ENCODE assay signal across 12 cellular contexts in the genomic region with DNA sequence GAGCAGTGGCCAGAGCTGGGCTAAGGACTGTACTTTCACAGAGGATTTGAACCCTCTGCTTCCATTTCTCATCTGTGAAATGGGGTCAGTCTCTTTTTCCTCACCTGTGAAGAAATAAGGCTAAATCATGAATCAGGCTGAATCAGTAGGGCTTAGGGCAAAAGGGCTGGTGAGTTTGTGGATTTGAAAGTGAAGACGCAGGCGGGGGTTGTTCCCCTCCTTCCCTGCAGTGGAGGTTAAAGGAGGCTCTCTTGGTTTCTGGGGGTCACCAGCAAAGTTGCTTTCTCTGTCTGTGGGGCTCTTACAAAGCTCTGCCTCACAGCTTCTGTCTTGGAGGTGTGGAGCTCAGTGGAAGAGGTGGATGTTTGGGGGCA. TPM values are rescaled to one million over a fixed set of nuclear protein-coding genes. Genes with fewer than 3 reads are reported as not detected.
A peak's percentile ranks its signal among the peaks of the same experiment; 100 is the strongest.
DNase-seq lines count a peak whose midpoint lies in the region; ATAC-seq and TF ChIP-seq lines count a peak whose summit lies in the region.
"Had no signal": no experiment of that assay in that cellular context is flagged by ENCODE, and none has a peak within 500 bp of the region (broad histone marks: within the 10 kb centered on the region; RNA-seq: fewer than 3 reads in every experiment).

No MANE protein-coding gene starts in this region.

- peak overlapping the region; percentile 95 for H3K4me2 ChIP-seq in GM23248 (ENCODE audit: unreplicated experiment)

- H3K4me3 ChIP-seq in GM23248 (peak overlapping the region; percentile 80; the same call in 1 of the 2 replicates), body of pancreas (no peak overlapping the region), right lobe of liver (no peak overlapping the region), stomach smooth muscle (ENCODE audit: low read length in 2 of 2) (peak overlapping the region in 1 of 2 donors; percentile 3)

- H3K9me3 ChIP-seq in GM23248 (ENCODE audit: low read depth): no peaks in the 10 kb centered on the region
- no peaks in the 10 kb centered on the region for H3K9me3 ChIP-seq in body of pancreas
- H3K9me3 ChIP-seq in right lobe of liver: no peaks in the 10 kb centered on the region
- H3K9me3 ChIP-seq in stomach smooth muscle (ENCODE audit: control insufficient read depth in 2 of 2, low read length in 2 of 2): no peaks in the 10 kb centered on the region

- WGBS in GM23248 (ENCODE audit: low coverage in 1 of 2, low lambda C conversion rate in 2 of 2, missing lambda C conversion rate in 2 of 2), 2 experiments: 69 to 75% methylated on average over 2 of the region's 2 CpGs
- 81 to 100% methylated on average over 2 of the region's 2 CpGs for WGBS in body of pancreas, 2 donors
- WGBS in right lobe of liver (ENCODE audit: insufficient coverage, low coverage, low lambda C conversion rate, missing lambda C conversion rate): 70% methylated on average over 2 of the region's 2 CpGs

- H3K79me2 ChIP-seq in GM23248 (ENCODE audit: insufficient read depth): peaks cover 96% of the 10 kb centered on the region

- no TSS peak for BruUV-seq in Calu3 (replicated peaks; lab: Mats Ljungman, UMichigan)

- no peaks in the 10 kb centered on the region for H3K9me2 ChIP-seq in GM23248 (ENCODE audit: insufficient read depth)

- H2AFZ ChIP-seq in GM23248: no peak overlapping the region

- no peak overlapping the region for H3K4me3 Mint-ChIP-seq in Calu3 (ENCODE audit: low read depth, unreplicated experiment)
- no peak overlapping the region for H3K4me3 Mint-ChIP-seq in stimulated activated effector memory CD8-positive, alpha-beta T cell treated with anti-CD3 and anti-CD28 coated beads, Interleukin-12 subunit alpha, Interleukin-12 subunit beta, amount 100 ng/mL, for 72 hours

- TF ChIP-seq CTCF in body of pancreas (IDR thresholded peaks at IDR 0.05): no peak
- TF ChIP-seq CTCF in right lobe of liver (IDR thresholded peaks at IDR 0.05): no peak
- TF ChIP-seq CTCF in Calu3 (IDR thresholded peaks at IDR 0.05; ENCODE audit: unreplicated experiment): no peak

- no peaks in the 10 kb centered on the region for H3K27me3 ChIP-seq in GM23248 (replicated peaks; ENCODE audit: insufficient read depth)
- no peaks in the 10 kb centered on the region for H3K27me3 ChIP-seq in body of pancreas
- H3K27me3 ChIP-seq in right lobe of liver: no peaks in the 10 kb centered on the region
- no peaks in the 10 kb centered on the region for H3K27me3 ChIP-seq in stomach smooth muscle (ENCODE audit: control insufficient read depth in 1 of 2, insufficient read depth in 2 of 2, low read length in 2 of 2)

- DNase-seq in GM23248 (peak; percentile 10), body of pancreas (no peak), right lobe of liver (no peak), Calu3 (no peak), head of caudate nucleus (no peak)
- DNase-seq in stimulated activated effector memory CD8-positive, alpha-beta T cell treated with anti-CD3 and anti-CD28 coated beads, Interleukin-12 subunit alpha, Interleukin-12 subunit beta, amount 100 ng/mL, for 72 hours (ENCODE audit: low spot score in 2 of 2): no peak
- DNase-seq: DMS 273 treated with DMSO at 0.1 percent for 48 hours, NCI-H1694 treated with DMSO at 0.1 percent for 48 hours had no signal

- H3K36me3 Mint-ChIP-seq in Calu3 (ENCODE audit: insufficient read depth, unreplicated experiment): peaks cover 24% of the 10 kb centered on the region
- H3K36me3 Mint-ChIP-seq in stimulated activated effector memory CD8-positive, alpha-beta T cell treated with anti-CD3 and anti-CD28 coated beads, Interleukin-12 subunit alpha, Interleukin-12 subunit beta, amount 100 ng/mL, for 72 hours: no peaks in the 10 kb centered on the region

- H3K36me3 ChIP-seq in GM23248 (ENCODE audit: low read depth) (no peaks in the 10 kb centered on the region), body of pancreas (replicated peaks in 1 of 2; ENCODE audit: insufficient read depth in 1 of 2, low read depth in 2 of 2) (no peaks in the 10 kb centered on the region), right lobe of liver (peaks cover 0 to 16% (median 8%) of the 10 kb centered on the region in 4 donors), stomach smooth muscle (ENCODE audit: control insufficient read depth in 2 of 2, insufficient read depth in 2 of 2, low read length in 2 of 2) (peaks cover 2 to 3% of the 10 kb centered on the region in 2 donors)

- H3K9ac ChIP-seq in GM23248 (peak overlapping the region; percentile 93), stomach smooth muscle (ENCODE audit: low read length in 2 of 2) (peak overlapping the region in 1 of 2 donors; percentile 31)

- H3K27me3 Mint-ChIP-seq in Calu3 (ENCODE audit: unreplicated experiment): no peaks in the 10 kb centered on the region

- CTCF ChIA-PET in Calu3 (lab: Charles Lee): interaction anchor here (1.3 kb wide), 1 partner anchor 17 kb away, joined by 5 read pairs; no protein-coding TSS in a partner anchor

- H3K27ac ChIP-seq in GM23248: peak overlapping the region; percentile 88
- peak overlapping the region in 3 of 4 donors; percentile 86 to 95 (median 92) for H3K27ac ChIP-seq in body of pancreas
- peak overlapping the region; percentile 41 to 100 (median 99) for H3K27ac ChIP-seq in right lobe of liver
- H3K27ac ChIP-seq in stomach smooth muscle (ENCODE audit: low read length): peak overlapping the region; percentile 82

- H3K4me1 Mint-ChIP-seq in Calu3 (ENCODE audit: low read depth, unreplicated experiment): peaks cover 46% of the 10 kb centered on the region
- H3K4me1 Mint-ChIP-seq in stimulated activated effector memory CD8-positive, alpha-beta T cell treated with anti-CD3 and anti-CD28 coated beads, Interleukin-12 subunit alpha, Interleukin-12 subunit beta, amount 100 ng/mL, for 72 hours: peaks cover 5% of the 10 kb centered on the region

- H3K27ac Mint-ChIP-seq in Calu3 (ENCODE audit: unreplicated experiment): no peak overlapping the region
- H3K27ac Mint-ChIP-seq in stimulated activated effector memory CD8-positive, alpha-beta T cell treated with anti-CD3 and anti-CD28 coated beads, Interleukin-12 subunit alpha, Interleukin-12 subunit beta, amount 100 ng/mL, for 72 hours: no peak overlapping the region
- H3K27ac Mint-ChIP-seq: activated T-helper 2 cell treated with anti-CD3 and anti-CD28 coated beads, Interferon-gamma antibody, Interleukin-2, Interleukin-4, amounts not matched to agents 10 μg/mL and 5 μg/mL and 100 μg/mL, durations not matched to agents 14 hours and 24 hours and 36 hours had no signal

- peaks cover 71% of the 10 kb centered on the region for H3F3A ChIP-seq in GM23248 (ENCODE audit: insufficient read depth)

- in situ Hi-C loops in GM23248 (cut with MboI): no loop called here

- intact Hi-C loops in body of pancreas (cut with DNase I): no loop called here
- intact Hi-C loops in right lobe of liver (cut with DNase I): no loop called here
- intact Hi-C loops in Calu3 (cut with micrococcal nuclease; ENCODE audit: unreplicated experiment): no loop called here
- intact Hi-C loops in head of caudate nucleus (cut with DNase I): no loop called here

- ATAC-seq in body of pancreas (no peak), right lobe of liver (no peak), GM18517 (IDR thresholded peaks at IDR 0.05; ENCODE audit: unreplicated experiment) (no peak)
- no peak for ATAC-seq in stimulated activated effector memory CD8-positive, alpha-beta T cell treated with anti-CD3 and anti-CD28 coated beads, Interleukin-12 subunit alpha, Interleukin-12 subunit beta, amount 100 ng/mL, for 72 hours
- ATAC-seq: left colon had no signal

- H4K20me1 ChIP-seq in GM23248 (ENCODE audit: insufficient read depth): no peaks in the 10 kb centered on the region

- H3K4me1 ChIP-seq in GM23248 (ENCODE audit: insufficient read depth) (peaks cover 62% of the 10 kb centered on the region), body of pancreas (peaks cover 62% of the 10 kb centered on the region), right lobe of liver (peaks cover 0 to 54% (median 28%) of the 10 kb centered on the region in 4 donors), stomach smooth muscle (ENCODE audit: control insufficient read depth, insufficient read depth, low read length) (peaks cover 63% of the 10 kb centered on the region)

- no peak for TF ChIP-seq POLR2A in body of pancreas (IDR thresholded peaks at IDR 0.05)
- TF ChIP-seq POLR2A in right lobe of liver (IDR thresholded peaks at IDR 0.05): no peak

- no peaks in the 10 kb centered on the region for H3K9me3 Mint-ChIP-seq in Calu3 (ENCODE audit: low read depth, unreplicated experiment)
- H3K9me3 Mint-ChIP-seq in stimulated activated effector memory CD8-positive, alpha-beta T cell treated with anti-CD3 and anti-CD28 coated beads, Interleukin-12 subunit alpha, Interleukin-12 subunit beta, amount 100 ng/mL, for 72 hours: no peaks in the 10 kb centered on the region
- H3K9me3 Mint-ChIP-seq: activated T-helper 2 cell treated with anti-CD3 and anti-CD28 coated beads, Interferon-gamma antibody, Interleukin-2, Interleukin-4, amounts not matched to agents 10 μg/mL and 5 μg/mL and 100 μg/mL, durations not matched to agents 14 hours and 24 hours and 36 hours had no signal

RNA-seq across cellular contexts. Expression of a gene that starts 17.6 kb away (rescaled TPM):
- 129 and 159 TPM in 2 replicates for total RNA-seq in GM23248 (2014; rRNA removed; shearing (Covaris generic))
- 39.1 and 41.3 TPM in 2 replicates for polyA plus RNA-seq in GM23248 (2016; fragmentation: Nextera tagmentation; extraction: Ambion mirVana)
- total RNA-seq in body of pancreas (10 to 100 TPM; 37.6 to 56.0 TPM), right lobe of liver (10 to 100 TPM; 38.1 to 97.5 (median 76.0) TPM), Calu3 (2022) (62.5 and 72.6 TPM in 2 replicates)

RNA-seq across cellular contexts. Expression of a gene that starts 40.7 kb away (rescaled TPM):
- total RNA-seq in GM23248 (2014; rRNA removed; shearing (Covaris generic)): 1,694 and 1,749 TPM in 2 replicates
- 1,343 and 1,380 TPM in 2 replicates for polyA plus RNA-seq in GM23248 (2016; fragmentation: Nextera tagmentation; extraction: Ambion mirVana)
- total RNA-seq in body of pancreas (1,000 to 10,000 TPM; 1,348 to 2,916 TPM), right lobe of liver (100 to 1,000 TPM; 573 to 800 (median 663) TPM), Calu3 (2022) (2,194 and 2,330 TPM in 2 replicates)
